Comparison of ENCODE assay signal across 29 cellular contexts in the genomic region with DNA sequence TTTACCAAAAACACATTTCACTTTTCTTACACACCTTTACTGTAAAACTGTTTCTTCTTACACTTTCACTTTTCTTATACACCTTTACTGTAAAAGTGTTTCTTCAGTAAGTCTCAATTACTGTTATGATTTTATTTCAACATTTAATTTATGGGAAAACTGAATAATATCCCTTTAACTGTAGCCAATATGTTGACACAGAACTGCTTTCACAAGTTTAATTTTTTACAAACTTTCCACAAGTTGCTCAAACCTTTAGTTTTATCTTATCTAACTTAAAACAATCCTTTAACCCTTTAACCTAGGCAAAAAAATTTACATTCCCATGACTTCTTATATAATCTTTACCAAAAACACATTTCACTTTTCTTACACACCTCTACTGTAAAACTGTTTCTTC.
"Had no signal": no experiment of that assay in that cellular context is flagged by ENCODE, and none has a peak within 500 bp of the region (broad histone marks: within the 10 kb centered on the region; RNA-seq: fewer than 3 reads in every experiment).

No MANE protein-coding gene starts in this region.

- FAIRE-seq: RCC 7860 had no signal

- H3K4me3 ChIP-seq: cardiac muscle cell, PC-9 had no signal

- H3K36me3 ChIP-seq: cardiac muscle cell had no signal

- H3K27me3 ChIP-seq: cardiac muscle cell had no signal

- ATAC-seq: activated CD8-positive, alpha-beta T cell treated with anti-CD3 and anti-CD28 coated beads for 36 hours; activated T-cell treated with anti-CD3 and anti-CD28 coated beads, Interleukin-2, amount 50 U/mL, for 72 hours; activated T-helper 17 cell treated with anti-CD3 and anti-CD28 coated beads, Interleukin-2, amount 50 U/mL, for 72 hours; Right ventricle myocardium inferior had no signal

- H3K27ac ChIP-seq: cardiac muscle cell, PC-9, RWPE1 had no signal

- DNase-seq: activated CD4-positive, alpha-beta T cell treated with anti-CD3 and anti-CD28 coated beads, Interleukin-2, amount 10 ng/mL, durations not matched to agents 24 days and 14 days; activated CD4-positive, alpha-beta T cell treated with anti-CD3 and anti-CD28 coated beads, Interleukin-2, amount 50 U/mL, for 4 hours; activated CD8-positive, alpha-beta T cell treated with anti-CD3 and anti-CD28 coated beads for 36 hours; activated effector memory CD4-positive, alpha-beta T cell treated with anti-CD3 and anti-CD28 coated beads, Interleukin-2, amount 50 U/mL, for 16 hours; activated naive CD4-positive, alpha-beta T cell; activated naive CD4-positive, alpha-beta T cell treated with anti-CD3 and anti-CD28 coated beads, Interleukin-2, amount 50 U/mL, for 16 hours; activated naive CD8-positive, alpha-beta T cell treated with anti-CD3 and anti-CD28 coated beads for 36 hours; activated T-cell treated with anti-CD3 and anti-CD28 coated beads, Interleukin-2, amount 50 U/mL, for 1 hour; activated T-cell treated with anti-CD3 and anti-CD28 coated beads, Interleukin-2, amount 50 U/mL, for 72 hours; amniotic stem cell; aorta; Karpas-422; NCI-H1092; NCI-H1436 treated with DMSO at 0.1 percent for 48 hours; NCI-H1694 treated with DMSO at 0.1 percent for 48 hours; NCI-H2029; NCI-H2107; NCI-H2171; NCI-H510A; NCI-H526; NCI-H748 treated with DMSO at 0.1 percent for 48 hours; NK-92 treated with Interleukin-12 subunit alpha and Interleukin-12 subunit beta, amount 100 ng/mL, for 24 hours; PC-9; T1000 had no signal

- H3K4me2 ChIP-seq: PC-9 had no signal
